In genomic region chr11:20161923-20162322, GRCh38 we compare ENCODE assay signal across 23 cellular contexts. TPM values are rescaled to one million over a fixed set of nuclear protein-coding genes. Genes with fewer than 3 reads are reported as not detected.
A peak's percentile ranks its signal among the peaks of the same experiment; 100 is the strongest.
DNase-seq lines count a peak whose midpoint lies in the region; TF ChIP-seq lines count a peak whose summit lies in the region.
"Had no signal": no experiment of that assay in that cellular context is flagged by ENCODE, and none has a peak within 500 bp of the region (broad histone marks: within the 10 kb centered on the region; RNA-seq: fewer than 3 reads in every experiment).

No MANE protein-coding gene starts in this region.

- no peak overlapping the region for H3K27ac ChIP-seq in H9 (ENCODE audit: insufficient read length, low read depth, low read length)
- H3K27ac ChIP-seq in coronary artery = no peak overlapping the region
- H3K27ac ChIP-seq: gastrocnemius medialis, vagina had no signal

- H2BK15ac ChIP-seq in H9 (ENCODE audit: low read depth, low read length) = no peak overlapping the region

- peaks cover 6% of the 10 kb centered on the region for H3K4me1 Mint-ChIP-seq in T-helper 2 cell treated with Interferon-gamma antibody and Interleukin-4, amounts not matched to agents 5 μg/mL and 100 μg/mL, for 36 hours (ENCODE audit: low read depth)
- H3K4me1 Mint-ChIP-seq in H9 (peaks cover 69 to 87% of the 10 kb centered on the region in 2 experiments), brain (peaks cover 76% of the 10 kb centered on the region), nephron progenitor cell (peaks cover 58% of the 10 kb centered on the region), chondrocyte (ENCODE audit: low read depth) (peaks cover 36% of the 10 kb centered on the region)

- H4K91ac ChIP-seq in H9 (ENCODE audit: insufficient read length, low read depth, low read length) = no peak overlapping the region

- H3K9ac ChIP-seq in H9 (ENCODE audit: extremely low read depth, insufficient read length, low read length) = no peak overlapping the region

- no peak overlapping the region for H3K23ac ChIP-seq in H9 (ENCODE audit: insufficient read length, low read depth, low read length)

- H2BK20ac ChIP-seq in H9 (ENCODE audit: low read depth, low read length, poor library complexity, severe bottlenecking) = no peak overlapping the region

- H2BK12ac ChIP-seq in H9 (ENCODE audit: insufficient read length, low read depth, low read length) = no peak overlapping the region

- TF ChIP-seq CTCF in H9 (conservative IDR thresholded peaks at IDR 0.05) (no peak), brain (conservative IDR thresholded peaks at IDR 0.05) (no peak), nephron progenitor cell (IDR thresholded peaks at IDR 0.05) (no peak), chondrocyte (IDR thresholded peaks at IDR 0.05) (no peak), coronary artery (IDR thresholded peaks at IDR 0.05) (no peak)

- peaks cover 93% of the 10 kb centered on the region for H3K27me3 ChIP-seq in H9 (ENCODE audit: insufficient read depth, low read length)

- peaks cover 8% of the 10 kb centered on the region for H3K23me2 ChIP-seq in H9 (ENCODE audit: insufficient read length, low read depth, low read length, poor library complexity, severe bottlenecking)

- H3K4me1 ChIP-seq in H9 (ENCODE audit: insufficient read depth, low read length) = peaks cover 4% of the 10 kb centered on the region; the same call in 1 of the 2 replicates

- no peak overlapping the region for H4K8ac ChIP-seq in H9 (replicated peaks; ENCODE audit: insufficient read length, low read depth, low read length)

- H2BK120ac ChIP-seq in H9 (ENCODE audit: low read depth, low read length, poor library complexity, severe bottlenecking) = no peak overlapping the region

- H3K56ac ChIP-seq in H9 (ENCODE audit: insufficient read length, low read depth, low read length) = no peak overlapping the region

- no peaks in the 10 kb centered on the region for H3K79me1 ChIP-seq in H9 (ENCODE audit: insufficient read depth, low read depth, low read length, poor library complexity, severe bottlenecking)

- no peak overlapping the region for H4K5ac ChIP-seq in H9 (ENCODE audit: insufficient read length, low read depth, low read length)

- H3K9me3 Mint-ChIP-seq in T-helper 2 cell treated with Interferon-gamma antibody and Interleukin-4, amounts not matched to agents 5 μg/mL and 100 μg/mL, for 36 hours = peaks cover 8% of the 10 kb centered on the region
- H3K9me3 Mint-ChIP-seq in H9 (peaks cover 0 to 4% of the 10 kb centered on the region in 2 experiments; a peak in 1 of 5 replicates), brain (peaks cover 0 to 5% (median 0%) of the 10 kb centered on the region in 5 experiments), nephron progenitor cell (peaks cover 13% of the 10 kb centered on the region), chondrocyte (ENCODE audit: low read depth) (peaks cover 2% of the 10 kb centered on the region)

- peaks cover 84% of the 10 kb centered on the region for H3K27me3 Mint-ChIP-seq in T-helper 2 cell treated with Interferon-gamma antibody and Interleukin-4, amounts not matched to agents 5 μg/mL and 100 μg/mL, for 36 hours (ENCODE audit: low read depth)
- H3K27me3 Mint-ChIP-seq in H9 (ENCODE audit: low read depth) (peaks cover 100% of the 10 kb centered on the region), brain (peaks cover 100% of the 10 kb centered on the region), nephron progenitor cell (ENCODE audit: low read depth, poor library complexity) (peaks cover 100% of the 10 kb centered on the region), chondrocyte (ENCODE audit: low read depth) (peaks cover 85% of the 10 kb centered on the region)

- no peak overlapping the region for H2AK5ac ChIP-seq in H9 (ENCODE audit: insufficient read length, low read length)

- no peak overlapping the region for H3K4me3 Mint-ChIP-seq in T-helper 2 cell treated with Interferon-gamma antibody and Interleukin-4, amounts not matched to agents 5 μg/mL and 100 μg/mL, for 36 hours
- H3K4me3 Mint-ChIP-seq in H9 (peak overlapping the region; percentile 15 to 91; a peak in 4 of 5 replicates), brain (peak overlapping the region; percentile 34 to 86 (median 81)), nephron progenitor cell (peak overlapping the region; percentile 85), chondrocyte (ENCODE audit: unreplicated experiment) (no peak overlapping the region)

- no peak overlapping the region for H2AFZ ChIP-seq in H9 (ENCODE audit: low read length)

- no peaks in the 10 kb centered on the region for H3K79me2 ChIP-seq in H9 (ENCODE audit: insufficient read depth, low read length)

- H3K18ac ChIP-seq in H9 (ENCODE audit: insufficient read length, low read depth, low read length) = no peak overlapping the region

- peaks cover 6% of the 10 kb centered on the region for H4K20me1 ChIP-seq in H9 (ENCODE audit: control insufficient read depth, insufficient read depth, insufficient read length)

- DNase-seq in T-helper 2 cell treated with Interferon-gamma antibody and Interleukin-4, amounts not matched to agents 5 μg/mL and 100 μg/mL, for 36 hours (ENCODE audit: low spot score) = no peak
- DNase-seq in T-helper 2 cell = no peak
- no peak for DNase-seq in H9
- DNase-seq in nephron progenitor cell = no peak
- DNase-seq in chondrocyte (ENCODE audit: low spot score) = no peak
- no peak for DNase-seq in coronary artery (ENCODE audit: low spot score)
- no peak for DNase-seq in NCI-H146 treated with DMSO at 0.1 percent for 48 hours (lab: John Stamatoyannopoulos, UW; ENCODE audit: unreplicated experiment)
- DNase-seq: C1 segment of cervical spinal cord; DMS 273 treated with DMSO at 0.1 percent for 48 hours; gastrocnemius medialis; KG1; left cardiac atrium; MV-4-11; NCI-H187; NCI-H226; stimulated activated CD4-positive, alpha-beta T cell treated with anti-CD3 and anti-CD28 coated beads, Interleukin-12 subunit alpha, Interleukin-12 subunit beta, amount 100 ng/mL, for 4 hours; stimulated activated CD8-positive, alpha-beta memory T cell treated with anti-CD3 and anti-CD28 coated beads, Interleukin-4, amount 100 ng/mL, for 48 hours; substantia nigra had no signal

- H2BK5ac ChIP-seq in H9 (ENCODE audit: insufficient read length, low read length) = no peak overlapping the region

- H3K27ac Mint-ChIP-seq in T-helper 2 cell treated with Interferon-gamma antibody and Interleukin-4, amounts not matched to agents 5 μg/mL and 100 μg/mL, for 36 hours = peak overlapping the region; percentile 65
- no peak overlapping the region for H3K27ac Mint-ChIP-seq in H9
- H3K27ac Mint-ChIP-seq in brain = peak overlapping the region in 1 of 5 experiments; percentile 49
- H3K27ac Mint-ChIP-seq in nephron progenitor cell = no peak overlapping the region
- H3K27ac Mint-ChIP-seq in chondrocyte (ENCODE audit: unreplicated experiment) = no peak overlapping the region

- no peak overlapping the region for H3K14ac ChIP-seq in H9 (ENCODE audit: insufficient read depth, low read length)

- H3K4me2 ChIP-seq in H9 (ENCODE audit: insufficient read depth, insufficient read length, low read length) = peak overlapping the region; percentile 57

- peaks cover 2% of the 10 kb centered on the region for H3K36me3 Mint-ChIP-seq in T-helper 2 cell treated with Interferon-gamma antibody and Interleukin-4, amounts not matched to agents 5 μg/mL and 100 μg/mL, for 36 hours (ENCODE audit: low read depth)
- no peaks in the 10 kb centered on the region; a peak in 2 of 7 replicates for H3K36me3 Mint-ChIP-seq in H9 (ENCODE audit: insufficient read depth in 1 of 3, low read depth in 3 of 3)
- no peaks in the 10 kb centered on the region for H3K36me3 Mint-ChIP-seq in brain
- no peaks in the 10 kb centered on the region for H3K36me3 Mint-ChIP-seq in nephron progenitor cell (ENCODE audit: low read depth)
- H3K36me3 Mint-ChIP-seq in chondrocyte (ENCODE audit: low read depth) = peaks cover 9% of the 10 kb centered on the region

- no peak overlapping the region for H3K4ac ChIP-seq in H9 (ENCODE audit: low read depth, low read length)

- no CpG with 5 or more reads among the region's 13 CpGs for WGBS in H9 (ENCODE audit: extremely low coverage, insufficient read length, low lambda C conversion rate)

- no peak overlapping the region for H3T11ph ChIP-seq in H9 (ENCODE audit: low read length)

- H3K9me3 ChIP-seq in H9 (ENCODE audit: control insufficient read depth, low read depth, low read length) = no peaks in the 10 kb centered on the region
- H3K9me3 ChIP-seq: gastrocnemius medialis, vagina had no signal

- H3K4me3 ChIP-seq in coronary artery = no peak overlapping the region
- H3K4me3 ChIP-seq: vagina had no signal

RNA-seq across cellular contexts. Expression of gene DBX1, which starts 1.6 kb away (rescaled TPM):
- 0.15 TPM in 1 of 2 replicates, not detected in the other for total RNA-seq in H9 (2021)
- not detected for polyA plus RNA-seq in brain (ENCODE audit: insufficient read depth, low read depth, low replicate concordance)
- total RNA-seq in chondrocyte = not detected in 3 replicates
- total RNA-seq: cardiac septum, esophagus mucosa, gastrocnemius medialis, left cardiac atrium, RPMI7951, vagina had no signal

Comparison
In these comparisons a context has a peak if more than half of its experiments do, and no peak if none do; other contexts are left out.
1. H3K4me3 Mint-ChIP-seq: peak in H9 (2 of 2), brain (5 of 5) and nephron progenitor cell (single experiment); none in T-helper 2 cell treated with Interferon-gamma antibody and Interleukin-4, amounts not matched to agents 5 μg/mL and 100 μg/mL, for 36 hours (single experiment) and chondrocyte (single experiment).